In genomic region chr18:49813321-49814146, GRCh38 we compare ENCODE assay signal across 8 cellular contexts. TPM values are rescaled to one million over a fixed set of nuclear protein-coding genes. Genes with fewer than 3 reads are reported as not detected.
DNase-seq lines count a peak whose midpoint lies in the region; ATAC-seq and TF ChIP-seq lines count a peak whose summit lies in the region.

Gene ACAA2 (minus strand): TSS chr18:49813533. CDS start chr18:49813484, 49 bp downstream.

- TF ChIP-seq RAD21 in liver (IDR thresholded peaks at IDR 0.05): no peak

- peak; percentile 46 for DNase-seq in GM19240 (ENCODE audit: insufficient read length, low spot score)
- DNase-seq in NCI-H69 (lab: John Stamatoyannopoulos, UW): peak; percentile 97
- DNase-seq in activated CD4-positive, alpha-beta T cell treated with anti-CD3 and anti-CD28 coated beads, Interleukin-2, amount 50 U/mL, for 24 hours (ENCODE audit: low read depth in 1 of 2, low spot score in 1 of 2): peak; percentile 71 to 75
- DNase-seq in stimulated activated CD4-positive, alpha-beta T cell treated with anti-CD3 and anti-CD28 coated beads, Interleukin-4, amount 100 ng/mL, for 4 hours: peak; percentile 74 to 78

- under 1% methylated on average over 74 of the region's 74 CpGs for WGBS in liver

- H3K27me3 Mint-ChIP-seq in dendritic cell treated with granulocyte-macrophage colony-stimulating factor and Interleukin-4, amounts not matched to agents 40 ng/mL and 50 ng/mL, for 4 days: no peaks in the 10 kb centered on the region

- TF ChIP-seq CTCF in liver (IDR thresholded peaks at IDR 0.05; ENCODE audit: low read depth, low read length, missing input control): no peak

- peak within 1 kb of the TSS; percentile 92 for H3K9ac ChIP-seq in BLaER1
- H3K9ac ChIP-seq in liver (ENCODE audit: low read depth in 1 of 2, low read length in 2 of 2): peak within 1 kb of the TSS; percentile 92 to 95

- H3K9me3 ChIP-seq in BLaER1: peaks cover 22% of the 10 kb centered on the region
- H3K9me3 ChIP-seq in liver (ENCODE audit: control insufficient read depth in 4 of 4, low read length in 3 of 4): no peaks in the 10 kb centered on the region

- H3K4me3 ChIP-seq in BLaER1: peak within 1 kb of the TSS; percentile 77
- peak within 1 kb of the TSS; percentile 63 to 90 (median 87) for H3K4me3 ChIP-seq in liver (ENCODE audit: low read depth in 1 of 3, low read length in 3 of 3)

- H3K4me1 Mint-ChIP-seq in dendritic cell treated with granulocyte-macrophage colony-stimulating factor and Interleukin-4, amounts not matched to agents 40 ng/mL and 50 ng/mL, for 4 days (ENCODE audit: low read depth): peaks cover 38% of the 10 kb centered on the region

- H3K9me3 Mint-ChIP-seq in dendritic cell treated with granulocyte-macrophage colony-stimulating factor and Interleukin-4, amounts not matched to agents 40 ng/mL and 50 ng/mL, for 4 days: peaks cover 17% of the 10 kb centered on the region

- H3K36me3 ChIP-seq in BLaER1: peaks cover 13% of the 10 kb centered on the region; the same call in 1 of the 2 replicates
- no peaks in the 10 kb centered on the region for H3K36me3 ChIP-seq in liver (ENCODE audit: control insufficient read depth in 4 of 4, insufficient read depth in 3 of 4, low read depth in 1 of 4, low read length in 3 of 4)

- H3K36me3 Mint-ChIP-seq in dendritic cell treated with granulocyte-macrophage colony-stimulating factor and Interleukin-4, amounts not matched to agents 40 ng/mL and 50 ng/mL, for 4 days (ENCODE audit: low read depth): peaks cover 34% of the 10 kb centered on the region

- peak within 1 kb of the TSS; percentile 87 for H3K4me3 Mint-ChIP-seq in dendritic cell treated with granulocyte-macrophage colony-stimulating factor and Interleukin-4, amounts not matched to agents 40 ng/mL and 50 ng/mL, for 4 days

- H3K27ac ChIP-seq in BLaER1: peak within 1 kb of the TSS; percentile 94
- peak within 1 kb of the TSS; percentile 92 to 99 for H3K27ac ChIP-seq in liver (ENCODE audit: low read depth in 1 of 2, low read length in 2 of 2)

- peak within 1 kb of the TSS; percentile 96 for H3K27ac Mint-ChIP-seq in dendritic cell treated with granulocyte-macrophage colony-stimulating factor and Interleukin-4, amounts not matched to agents 40 ng/mL and 50 ng/mL, for 4 days

- intact Hi-C loops in dendritic cell treated with granulocyte-macrophage colony-stimulating factor and Interleukin-4, amounts not matched to agents 40 ng/mL and 50 ng/mL, for 4 days (cut with micrococcal nuclease): loop anchor here (2.0 to 10.0 kb wide), 2 partner anchors 327 to 471 kb away; partner anchors contain the start of genes C18orf32, CXXC1 and MBD1

- no peaks in the 10 kb centered on the region for H4K20me1 ChIP-seq in BLaER1

- H3K4me2 ChIP-seq in BLaER1: peak within 1 kb of the TSS; percentile 87

- peaks cover 24% of the 10 kb centered on the region for H3K4me1 ChIP-seq in BLaER1
- H3K4me1 ChIP-seq in liver (ENCODE audit: control insufficient read depth in 4 of 4, insufficient read depth in 4 of 4, low read length in 3 of 4): peaks cover 4 to 31% (median 15%) of the 10 kb centered on the region in 4 donors

- ATAC-seq in HG03457 (IDR thresholded peaks at IDR 0.05; ENCODE audit: unreplicated experiment): peak; percentile 63

- H3K27me3 ChIP-seq in BLaER1 (no peaks in the 10 kb centered on the region), liver (ENCODE audit: control insufficient read depth in 4 of 4, insufficient read depth in 4 of 4, low read length in 3 of 4) (no peaks in the 10 kb centered on the region)

TF ChIP-seq in liver, 16 proteins besides CTCF, POLR2A, EP300 and RAD21:
- TF ChIP-seq HNF4G (IDR thresholded peaks at IDR 0.05) (no peak), FOXA2 (IDR thresholded peaks at IDR 0.05) (no peak), HNF4A (conservative IDR thresholded peaks at IDR 0.05) (peak in 1 of 2 donors; percentile 45), MAX (IDR thresholded peaks at IDR 0.05) (peak; percentile 50), ZBTB33 (IDR thresholded peaks at IDR 0.05) (no peak), REST (IDR thresholded peaks at IDR 0.05) (peak; percentile 83), ATF3 (IDR thresholded peaks at IDR 0.05) (no peak), FOXA1 (IDR thresholded peaks at IDR 0.05) (no peak), GABPA (IDR thresholded peaks at IDR 0.05 in 1 of 2, conservative IDR thresholded peaks at IDR 0.05 in 1 of 2) (no peak), SP1 (IDR thresholded peaks at IDR 0.05) (peak; percentile 85), TAF1 (conservative IDR thresholded peaks at IDR 0.05) (peak; percentile 53), YY1 (IDR thresholded peaks at IDR 0.05) (peak; percentile 25), JUND (IDR thresholded peaks at IDR 0.05) (peak; percentile 13 to 14), RXRA (IDR thresholded peaks at IDR 0.05) (peak; percentile 83 to 91), EGR1 (IDR thresholded peaks at IDR 0.05; ENCODE audit: low read depth in 2 of 2) (peak; percentile 93 to 94), NR2F2 (IDR thresholded peaks at IDR 0.05) (peak; percentile 59)
TF ChIP-seq in liver: peak in this region for 10.

RNA-seq across cellular contexts. Expression of gene ACAA2, which starts in this region (rescaled TPM):
- 100 to 1,000 TPM in 1 of 2 donors, 10 to 100 TPM in 1; 55.6 to 674 TPM for total RNA-seq in liver
- polyA plus RNA-seq in liver: 1,000 to 10,000 TPM in 1 of 2 donors, 100 to 1,000 TPM in 1; 618 to 1,315 TPM

Comparison
In these comparisons a context has a peak if more than half of its experiments do, and no peak if none do; other contexts are left out.
1. Peak in every context shown above with its lines: DNase-seq, ATAC-seq, H3K4me3 ChIP-seq and H3K27ac ChIP-seq.
2. DNase-seq: peak in every context shown above with its lines; median percentile 97 in NCI-H69; 76 in stimulated activated CD4-positive, alpha-beta T cell treated with anti-CD3 and anti-CD28 coated beads, Interleukin-4, amount 100 ng/mL, for 4 hours; 73 in activated CD4-positive, alpha-beta T cell treated with anti-CD3 and anti-CD28 coated beads, Interleukin-2, amount 50 U/mL, for 24 hours; 46 in GM19240.